ENCODE assay signal across 8 cellular contexts in genomic region chr7:19663816-19664531, GRCh38. TPM values are rescaled to one million over a fixed set of nuclear protein-coding genes. Genes with fewer than 3 reads are reported as not detected.
DNase-seq lines count a peak whose midpoint lies in the region; ATAC-seq and TF ChIP-seq lines count a peak whose summit lies in the region.
"Had no signal": no experiment of that assay in that cellular context is flagged by ENCODE, and none has a peak within 500 bp of the region (broad histone marks: within the 10 kb centered on the region; RNA-seq: fewer than 3 reads in every experiment).

No MANE protein-coding gene starts in this region.

- no peak overlapping the region for H3K4me3 Mint-ChIP-seq in natural killer cell treated with Interleukin-12 subunit alpha and Interleukin-12 subunit beta and Interleukin-15 and Interleukin-18, amount 100 ng/mL, for 72 hours

- H3K9me3 Mint-ChIP-seq in natural killer cell treated with Interleukin-12 subunit alpha and Interleukin-12 subunit beta and Interleukin-15 and Interleukin-18, amount 100 ng/mL, for 72 hours, result no peaks in the 10 kb centered on the region
- H3K9me3 Mint-ChIP-seq: activated T-helper 2 cell treated with anti-CD3 and anti-CD28 coated beads, Interferon-gamma antibody, Interleukin-2, Interleukin-4, amounts not matched to agents 10 μg/mL and 5 μg/mL and 100 μg/mL, durations not matched to agents 14 hours and 24 hours and 36 hours had no signal

- H3K36me3 Mint-ChIP-seq in natural killer cell treated with Interleukin-12 subunit alpha and Interleukin-12 subunit beta and Interleukin-15 and Interleukin-18, amount 100 ng/mL, for 72 hours, result no peaks in the 10 kb centered on the region

- no peak overlapping the region for H3K27ac ChIP-seq in foreskin keratinocyte

- no peak for TF ChIP-seq CTCF in foreskin keratinocyte (conservative IDR thresholded peaks at IDR 0.05)

- H3K27ac Mint-ChIP-seq in natural killer cell treated with Interleukin-12 subunit alpha and Interleukin-12 subunit beta and Interleukin-15 and Interleukin-18, amount 100 ng/mL, for 72 hours, result no peak overlapping the region
- H3K27ac Mint-ChIP-seq: activated T-helper 2 cell treated with anti-CD3 and anti-CD28 coated beads, Interferon-gamma antibody, Interleukin-2, Interleukin-4, amounts not matched to agents 10 μg/mL and 5 μg/mL and 100 μg/mL, durations not matched to agents 14 hours and 24 hours and 36 hours had no signal

- DNase-seq in NAMALWA (ENCODE audit: low spot score), result peak; percentile 61
- DNase-seq in foreskin keratinocyte, result peak; percentile 58 to 59
- no peak for DNase-seq in AG08395 (ENCODE audit: low spot score)
- DNase-seq in stimulated activated CD4-positive, alpha-beta T cell treated with anti-CD3 and anti-CD28 coated beads, Interleukin-12 subunit alpha, Interleukin-12 subunit beta, amount 100 ng/mL, for 4 hours, result no peak
- no peak for DNase-seq in natural killer cell treated with Interleukin-12 subunit alpha and Interleukin-12 subunit beta and Interleukin-15 and Interleukin-18, amount 100 ng/mL, for 72 hours (ENCODE audit: low spot score)

- H3K4me1 ChIP-seq in foreskin keratinocyte, result no peaks in the 10 kb centered on the region

- ATAC-seq in GM19023 (IDR thresholded peaks at IDR 0.05; ENCODE audit: unreplicated experiment) (peak; percentile 86), HG02642 (IDR thresholded peaks at IDR 0.05; ENCODE audit: poor library complexity, unreplicated experiment) (peak; percentile 94), foreskin keratinocyte (peak; percentile 24)
- ATAC-seq in natural killer cell treated with Interleukin-12 subunit alpha and Interleukin-12 subunit beta and Interleukin-15 and Interleukin-18, amount 100 ng/mL, for 72 hours, result no peak

- H3K27me3 ChIP-seq in foreskin keratinocyte, result peaks cover 2% of the 10 kb centered on the region

- no peaks in the 10 kb centered on the region for H3K4me1 Mint-ChIP-seq in natural killer cell treated with Interleukin-12 subunit alpha and Interleukin-12 subunit beta and Interleukin-15 and Interleukin-18, amount 100 ng/mL, for 72 hours (ENCODE audit: low read depth in 2 of 2)

- peaks cover 0 to 20% of the 10 kb centered on the region in 2 donors for H3K27me3 Mint-ChIP-seq in natural killer cell treated with Interleukin-12 subunit alpha and Interleukin-12 subunit beta and Interleukin-15 and Interleukin-18, amount 100 ng/mL, for 72 hours

RNA-seq across cellular contexts. Expression of gene POLR1F, which starts 44.9 kb away (rescaled TPM):
- 24.8 and 25.5 TPM in 2 replicates for total RNA-seq in foreskin keratinocyte
- 10.1 and 11.0 TPM in 2 replicates for polyA plus RNA-seq in foreskin keratinocyte
- 10 to 100 TPM; 26.0 to 30.8 TPM for total RNA-seq in natural killer cell treated with Interleukin-12 subunit alpha and Interleukin-12 subunit beta and Interleukin-15 and Interleukin-18, amount 100 ng/mL, for 72 hours

Comparison
In these comparisons a context has a peak if more than half of its experiments do, and no peak if none do; other contexts are left out.
1. ATAC-seq: peak in GM19023 (single experiment), HG02642 (single experiment) and foreskin keratinocyte (single experiment); none in natural killer cell treated with Interleukin-12 subunit alpha and Interleukin-12 subunit beta and Interleukin-15 and Interleukin-18, amount 100 ng/mL, for 72 hours (0 of 2).
2. DNase-seq: peak in NAMALWA (single experiment) and foreskin keratinocyte (2 of 2); none in AG08395 (single experiment), stimulated activated CD4-positive, alpha-beta T cell treated with anti-CD3 and anti-CD28 coated beads, Interleukin-12 subunit alpha, Interleukin-12 subunit beta, amount 100 ng/mL, for 4 hours (single experiment) and natural killer cell treated with Interleukin-12 subunit alpha and Interleukin-12 subunit beta and Interleukin-15 and Interleukin-18, amount 100 ng/mL, for 72 hours (single experiment).